Comparison of ENCODE assay signal across 22 cellular contexts in genomic region chr16:77541131-77541530, GRCh38.
A peak's percentile ranks its signal among the peaks of the same experiment; 100 is the strongest.
DNase-seq lines count a peak whose midpoint lies in the region; ATAC-seq and TF ChIP-seq lines count a peak whose summit lies in the region.
"Had no signal": no experiment of that assay in that cellular context is flagged by ENCODE, and none has a peak within 500 bp of the region (broad histone marks: within the 10 kb centered on the region; RNA-seq: fewer than 3 reads in every experiment).

No MANE protein-coding gene starts in this region.

- no peak for ATAC-seq in GM21381 (IDR thresholded peaks at IDR 0.05; ENCODE audit: unreplicated experiment)
- ATAC-seq: PC-3, Right ventricle myocardium inferior, SK-N-SH treated with all-trans-retinoic acid at 6 μM for 48 hours had no signal

- peaks cover 18% of the 10 kb centered on the region for H3K4me1 ChIP-seq in KMS-11 (ENCODE audit: low read depth, poor library complexity, severe bottlenecking)
- H3K4me1 ChIP-seq in endodermal cell (ENCODE audit: control insufficient read depth, insufficient read depth, low read length): no peaks in the 10 kb centered on the region
- H3K4me1 ChIP-seq: SJCRH30 had no signal

- H3K9ac ChIP-seq in KMS-11 (no peak overlapping the region), endodermal cell (ENCODE audit: extremely low read depth, low read length, poor library complexity, severe bottlenecking) (no peak overlapping the region)

- DNase-seq in endodermal cell (peak; percentile 46), iPS-NIHi11 (ENCODE audit: low spot score) (peak; percentile 19), activated gamma-delta T cell treated with Interleukin-2 at 50 U/mL for 16 hours (no peak), superior temporal gyrus (ENCODE audit: extremely low spot score) (no peak), GM10266 (ENCODE audit: extremely low spot score) (no peak)
- DNase-seq: C1 segment of cervical spinal cord; CD4-positive, alpha-beta memory T cell; COR-L47; NCI-H1092; NCI-H1417 treated with DMSO at 0.1 percent for 48 hours; NCI-H1694 treated with DMSO at 0.1 percent for 48 hours; NCI-H2081; NCI-H2171; NCI-H510A; NCI-H748 treated with DMSO at 0.1 percent for 48 hours; PC-3; SJCRH30 had no signal

- H3K27me3 Mint-ChIP-seq in endodermal cell (ENCODE audit: insufficient read depth): no peaks in the 10 kb centered on the region

- peak overlapping the region; percentile 20; the same call in 1 of the 2 replicates for H3K27ac ChIP-seq in KMS-11
- no peak overlapping the region for H3K27ac ChIP-seq in endodermal cell (ENCODE audit: low read depth, low read length)
- H3K27ac ChIP-seq: SJCRH30 had no signal

- no peaks in the 10 kb centered on the region for H3K27me3 ChIP-seq in KMS-11 (ENCODE audit: insufficient read depth, low read depth)
- no peaks in the 10 kb centered on the region for H3K27me3 ChIP-seq in endodermal cell (ENCODE audit: control insufficient read depth, insufficient read depth, low read length, poor library complexity, severe bottlenecking)
- H3K27me3 ChIP-seq: SJCRH30 had no signal

- H3K9me3 Mint-ChIP-seq in endodermal cell: no peaks in the 10 kb centered on the region

- no peaks in the 10 kb centered on the region for H3K79me2 ChIP-seq in KMS-11 (ENCODE audit: insufficient read depth, low read depth)

- WGBS in endodermal cell (ENCODE audit: insufficient coverage in 1 of 2, insufficient read length in 1 of 2), 2 experiments: 36 to 47% methylated on average over 2 of the region's 2 CpGs

- peak overlapping the region; percentile 26 for H3K4me2 ChIP-seq in KMS-11

- H3K4me3 ChIP-seq in KMS-11 (IDR thresholded peaks at IDR 0.05; ENCODE audit: insufficient read depth, low read depth, low read length): no peak overlapping the region
- H3K4me3 ChIP-seq in endodermal cell (ENCODE audit: low read length): no peak overlapping the region
- H3K4me3 ChIP-seq: SJCRH30 had no signal

- no peaks in the 10 kb centered on the region for H4K20me1 ChIP-seq in KMS-11 (ENCODE audit: insufficient read depth)

- no peak overlapping the region for H2AFZ ChIP-seq in KMS-11 (ENCODE audit: low read depth)

- peaks cover 11% of the 10 kb centered on the region for H3K4me1 Mint-ChIP-seq in endodermal cell
- H3K4me1 Mint-ChIP-seq: CD4-positive, alpha-beta memory T cell; IgD-negative memory B cell had no signal

- H3K36me3 Mint-ChIP-seq in endodermal cell (ENCODE audit: low read depth): no peaks in the 10 kb centered on the region
- H3K36me3 Mint-ChIP-seq: CD4-positive, alpha-beta memory T cell; IgD-negative memory B cell had no signal

- TF ChIP-seq CTCF in KMS-11 (conservative IDR thresholded peaks at IDR 0.05; ENCODE audit: low read depth, low read length) (no peak), endodermal cell (conservative IDR thresholded peaks at IDR 0.05) (no peak), GM10266 (IDR thresholded peaks at IDR 0.05; ENCODE audit: control insufficient read depth, insufficient read depth, low read depth, missing control alignments) (no peak)

- no peak overlapping the region for H3K4me3 Mint-ChIP-seq in endodermal cell
- H3K4me3 Mint-ChIP-seq: CD4-positive, alpha-beta memory T cell; IgD-negative memory B cell had no signal

- H3K36me3 ChIP-seq in KMS-11 (ENCODE audit: insufficient read depth) (no peaks in the 10 kb centered on the region), endodermal cell (ENCODE audit: control insufficient read depth, insufficient read depth, low read length) (no peaks in the 10 kb centered on the region)
- H3K36me3 ChIP-seq: SJCRH30 had no signal

- no peak overlapping the region for H3K27ac Mint-ChIP-seq in endodermal cell
- H3K27ac Mint-ChIP-seq: CD4-positive, alpha-beta memory T cell had no signal

- no peaks in the 10 kb centered on the region for H3K9me3 ChIP-seq in endodermal cell (ENCODE audit: control insufficient read depth, low read length)
- H3K9me3 ChIP-seq: SJCRH30 had no signal

Comparison
In these comparisons a context has a peak if more than half of its experiments do, and no peak if none do; other contexts are left out.
1. DNase-seq: peak in endodermal cell (single experiment) and iPS-NIHi11 (single experiment); none in activated gamma-delta T cell treated with Interleukin-2 at 50 U/mL for 16 hours (single experiment), superior temporal gyrus (single experiment) and GM10266 (single experiment).